Comparison of ENCODE assay signal across 9 cellular contexts in the genomic region with DNA sequence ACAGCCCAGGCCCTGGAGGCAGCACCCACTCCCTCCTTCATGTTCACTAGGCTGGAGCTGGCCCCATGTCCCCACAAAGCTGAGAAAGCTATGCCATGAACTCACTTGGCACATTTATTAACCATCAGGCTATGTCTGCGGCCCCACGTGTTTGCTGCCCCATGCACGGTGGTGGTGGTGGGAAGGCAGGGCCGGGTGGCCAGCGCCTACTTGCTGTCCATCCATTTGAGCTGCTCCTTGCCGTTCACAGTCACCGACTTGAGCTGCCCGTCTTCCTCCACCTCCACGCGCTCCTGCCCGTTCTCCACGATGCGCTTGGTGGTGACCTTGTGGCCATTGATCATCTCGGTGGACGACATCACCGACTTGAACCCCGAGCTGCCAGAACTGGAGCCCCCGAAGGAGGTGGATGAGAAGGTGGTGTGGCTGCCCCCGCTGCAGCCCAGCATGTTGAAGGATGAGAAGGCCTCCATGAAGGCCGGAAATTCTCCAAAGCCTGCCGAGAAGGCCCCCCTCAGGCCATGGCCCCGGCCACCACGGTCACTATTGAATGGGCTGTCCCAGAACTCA. TPM values are rescaled to one million over a fixed set of nuclear protein-coding genes. Genes with fewer than 3 reads are reported as not detected.
"Had no signal": no experiment of that assay in that cellular context is flagged by ENCODE, and none has a peak within 500 bp of the region (broad histone marks: within the 10 kb centered on the region; RNA-seq: fewer than 3 reads in every experiment).

No MANE protein-coding gene starts in this region.

- FAIRE-seq: HepG2, HTR-8/SVneo, K562 had no signal

- H3K4me3 Mint-ChIP-seq: IgD-negative memory B cell had no signal

- H3K4me3 ChIP-seq: K562 had no signal

- H3K9me3 Mint-ChIP-seq: IgD-negative memory B cell had no signal

- DNase-seq: IMR-90, KBM-7 had no signal

- ATAC-seq: K562 had no signal

- H3K27ac ChIP-seq: HL-60 had no signal

- H3K27ac Mint-ChIP-seq: IgD-negative memory B cell had no signal

RNA-seq across cellular contexts. Expression of gene DNAJB8, which starts 4.3 kb away (rescaled TPM):
- total RNA-seq: HepG2, HT-29, HT1080, IMR-90, K562 had no signal
- polyA plus RNA-seq: HepG2, IgD-negative memory B cell, IMR-90, K562 had no signal
